In genomic region chr3:89467886-89468479, GRCh38 we compare ENCODE assay signal across 1 cellular context.
TF ChIP-seq lines count a peak whose summit lies in the region.

No MANE protein-coding gene starts in this region.

TF ChIP-seq in HepG2, 621 proteins besides CTCF, POLR2A, EP300 and RAD21 (continued from another document):
- no peak for TF ChIP-seq KIAA2018 (CRISPR knock-in tag; IDR thresholded peaks at IDR 0.05; ENCODE audit: borderline replicate concordance)
- no peak for TF ChIP-seq CC2D1A (CRISPR knock-in tag; IDR thresholded peaks at IDR 0.05)
- TF ChIP-seq SPEN (CRISPR knock-in tag; IDR thresholded peaks at IDR 0.05; ENCODE audit: low read depth) = no peak
- TF ChIP-seq ZNF546 (CRISPR knock-in tag; conservative IDR thresholded peaks at IDR 0.05) = no peak
- no peak for TF ChIP-seq SNAPC5 (CRISPR knock-in tag; IDR thresholded peaks at IDR 0.05; ENCODE audit: borderline replicate concordance)
